Comparison of ENCODE assay signal across 15 cellular contexts in the genomic region with DNA sequence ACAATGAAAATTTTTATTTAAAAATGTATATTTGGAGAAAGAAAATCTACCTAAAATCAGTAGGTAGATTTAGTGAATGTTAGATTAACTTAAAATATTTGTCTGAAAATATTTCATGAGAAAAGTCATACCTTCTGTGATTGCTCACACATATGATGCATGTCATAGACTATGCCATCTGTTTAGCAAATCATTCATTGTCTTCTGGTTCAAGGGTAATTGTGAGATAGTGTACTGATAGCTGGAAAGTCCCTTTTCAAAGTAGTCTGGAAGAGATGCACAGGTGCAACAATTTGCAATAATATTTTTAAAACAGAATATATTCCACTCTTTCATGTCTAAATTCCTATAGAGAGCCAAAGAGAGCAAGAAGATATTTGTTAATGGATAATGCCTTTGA.
"Had no signal": no experiment of that assay in that cellular context is flagged by ENCODE, and none has a peak within 500 bp of the region (broad histone marks: within the 10 kb centered on the region; RNA-seq: fewer than 3 reads in every experiment).

No MANE protein-coding gene starts in this region.

- DNase-seq: activated CD4-positive, CD25-positive, alpha-beta regulatory T cell; activated T-cell treated with anti-CD3 and anti-CD28 coated beads, Interleukin-2, amount 50 U/mL, for 1 hour; amniotic stem cell; cortex of kidney; effector CD8-positive, alpha-beta T cell; kidney glomerular epithelial cell; nephron progenitor cell; psoas muscle; sigmoid colon; stimulated activated CD4-positive, alpha-beta T cell treated with anti-CD3 and anti-CD28 coated beads, Interleukin-12 subunit alpha, Interleukin-12 subunit beta, amount 100 ng/mL, for 4 hours; stimulated activated naive CD4-positive, alpha-beta T cell; substantia nigra; upper lobe of left lung had no signal

- H3K4me3 ChIP-seq: psoas muscle, sigmoid colon, upper lobe of left lung had no signal

- H3K4me1 ChIP-seq: psoas muscle, sigmoid colon, upper lobe of left lung had no signal

- H3K27ac ChIP-seq: epithelial cell of prostate, psoas muscle, sigmoid colon, upper lobe of left lung had no signal

- H3K9me3 ChIP-seq: psoas muscle, sigmoid colon, upper lobe of left lung had no signal

- H3K36me3 ChIP-seq: sigmoid colon, upper lobe of left lung had no signal

- ATAC-seq: activated naive CD4-positive, alpha-beta T cell treated with anti-CD3 and anti-CD28 coated beads, Interleukin-2, amount 50 U/mL, for 72 hours; psoas muscle had no signal

- H3K27me3 ChIP-seq: sigmoid colon, upper lobe of left lung had no signal
